11 cellular contexts compared by ENCODE assay signal in the genomic region with DNA sequence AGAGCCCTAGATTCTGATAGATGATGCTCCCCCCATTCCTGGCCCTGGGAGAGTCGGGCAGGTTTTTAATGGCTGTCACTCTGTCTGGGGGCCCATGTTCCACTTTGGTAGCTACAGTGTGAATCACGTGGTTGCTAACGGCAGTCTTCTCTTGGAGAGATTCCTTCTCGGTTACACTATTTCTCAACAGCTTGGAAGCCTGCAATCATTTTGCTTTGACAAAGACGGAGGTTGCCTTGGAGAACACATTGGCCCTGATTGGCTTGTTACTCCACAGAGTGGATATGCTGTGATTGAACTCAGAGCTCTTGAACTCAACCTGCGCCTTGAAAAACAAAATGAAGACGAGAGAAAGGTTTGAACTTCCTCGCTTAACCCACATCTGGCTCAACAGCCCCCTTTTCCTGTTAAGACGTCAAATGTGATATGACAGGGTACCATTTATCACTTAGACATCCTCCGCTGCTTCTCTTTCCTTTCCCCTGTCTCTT.
DNase-seq lines count a peak whose midpoint lies in the region; ATAC-seq and TF ChIP-seq lines count a peak whose summit lies in the region.
"Had no signal": no experiment of that assay in that cellular context is flagged by ENCODE, and none has a peak within 500 bp of the region (broad histone marks: within the 10 kb centered on the region; RNA-seq: fewer than 3 reads in every experiment).

No MANE protein-coding gene starts in this region.

- H3K4me1 ChIP-seq in lung (ENCODE audit: control insufficient read depth in 2 of 2, insufficient read depth in 2 of 2, low read length in 2 of 2): no peaks in the 10 kb centered on the region

- H3K4me3 ChIP-seq in lung (no peak overlapping the region), dorsolateral prefrontal cortex (peak overlapping the region in 1 of 59 donors; percentile 10)

- H3K4me1 Mint-ChIP-seq in activated naive CD4-positive, alpha-beta T cell treated with anti-CD3 and anti-CD28 coated beads for 36 hours (ENCODE audit: low read depth): peaks cover 24% of the 10 kb centered on the region
- peaks cover 25% of the 10 kb centered on the region for H3K4me1 Mint-ChIP-seq in activated T-helper 17 cell treated with anti-CD3 and anti-CD28 coated beads, Interleukin-2, amount 50 U/mL, for 72 hours
- H3K4me1 Mint-ChIP-seq in stimulated activated effector memory CD8-positive, alpha-beta T cell treated with anti-CD3 and anti-CD28 coated beads, Interleukin-12 subunit alpha, Interleukin-12 subunit beta, amount 100 ng/mL, for 72 hours: peaks cover 35% of the 10 kb centered on the region

- H3K9me3 ChIP-seq in lung (ENCODE audit: control insufficient read depth in 2 of 2, insufficient read depth in 1 of 2, low read length in 1 of 2): peaks cover 0 to 2% of the 10 kb centered on the region in 2 donors

- DNase-seq in activated naive CD4-positive, alpha-beta T cell treated with anti-CD3 and anti-CD28 coated beads for 36 hours: peak; percentile 6
- DNase-seq in activated naive CD4-positive, alpha-beta T cell (lab: John Stamatoyannopoulos, UW): no peak
- DNase-seq in lung (ENCODE audit: low spot score): no peak
- DNase-seq in stimulated activated effector memory CD8-positive, alpha-beta T cell treated with anti-CD3 and anti-CD28 coated beads, Interleukin-12 subunit alpha, Interleukin-12 subunit beta, amount 100 ng/mL, for 72 hours (ENCODE audit: low spot score in 2 of 2): peak in 1 of 2 donors; percentile 53
- DNase-seq in dorsolateral prefrontal cortex: no peak
- no peak for DNase-seq in HUDEP-2 (lab: John Stamatoyannopoulos, UW; ENCODE audit: unreplicated experiment in 76 of 76)
- DNase-seq in NCI-H524 (lab: John Stamatoyannopoulos, UW): no peak
- DNase-seq: NCI-H2029, T-helper 9 cell had no signal

- WGBS in lung, 2 donors: 12 to 32% methylated on average over 10 of the region's 10 CpGs

- no peaks in the 10 kb centered on the region for H3K9me3 Mint-ChIP-seq in activated naive CD4-positive, alpha-beta T cell treated with anti-CD3 and anti-CD28 coated beads for 36 hours
- no peaks in the 10 kb centered on the region for H3K9me3 Mint-ChIP-seq in activated T-helper 17 cell treated with anti-CD3 and anti-CD28 coated beads, Interleukin-2, amount 50 U/mL, for 72 hours
- no peaks in the 10 kb centered on the region for H3K9me3 Mint-ChIP-seq in stimulated activated effector memory CD8-positive, alpha-beta T cell treated with anti-CD3 and anti-CD28 coated beads, Interleukin-12 subunit alpha, Interleukin-12 subunit beta, amount 100 ng/mL, for 72 hours

- peak; percentile 29 for ATAC-seq in activated T-helper 17 cell treated with anti-CD3 and anti-CD28 coated beads, Interleukin-2, amount 50 U/mL, for 72 hours (replicated peaks)
- ATAC-seq in lung (ENCODE audit: insufficient read depth, low FRiP score): peak; percentile 66
- ATAC-seq in stimulated activated effector memory CD8-positive, alpha-beta T cell treated with anti-CD3 and anti-CD28 coated beads, Interleukin-12 subunit alpha, Interleukin-12 subunit beta, amount 100 ng/mL, for 72 hours: peak; percentile 66

- H3K27ac ChIP-seq in lung (ENCODE audit: low read depth in 1 of 2, low read length in 1 of 2): peak overlapping the region in 1 of 2 donors; percentile 1
- no peak overlapping the region for H3K27ac ChIP-seq in dorsolateral prefrontal cortex

- TF ChIP-seq CTCF in lung (IDR thresholded peaks at IDR 0.05; ENCODE audit: control extremely low read depth, extremely low read depth) (no peak), dorsolateral prefrontal cortex (IDR thresholded peaks at IDR 0.05 in 54 of 56, conservative IDR thresholded peaks at IDR 0.05 in 2 of 56; ENCODE audit: low read depth in 1 of 56, partially characterized antibody in 56 of 56) (no peak)

- H3K36me3 ChIP-seq in lung (ENCODE audit: control insufficient read depth in 2 of 2, insufficient read depth in 2 of 2, low read length in 2 of 2): no peaks in the 10 kb centered on the region

- no peak overlapping the region for H3K27ac Mint-ChIP-seq in activated naive CD4-positive, alpha-beta T cell treated with anti-CD3 and anti-CD28 coated beads for 36 hours
- peak overlapping the region; percentile 88 for H3K27ac Mint-ChIP-seq in activated T-helper 17 cell treated with anti-CD3 and anti-CD28 coated beads, Interleukin-2, amount 50 U/mL, for 72 hours
- H3K27ac Mint-ChIP-seq in stimulated activated effector memory CD8-positive, alpha-beta T cell treated with anti-CD3 and anti-CD28 coated beads, Interleukin-12 subunit alpha, Interleukin-12 subunit beta, amount 100 ng/mL, for 72 hours: peak overlapping the region; percentile 87
- H3K27ac Mint-ChIP-seq: IgD-negative memory B cell had no signal

- peak overlapping the region; percentile 10 for H3K4me3 Mint-ChIP-seq in activated naive CD4-positive, alpha-beta T cell treated with anti-CD3 and anti-CD28 coated beads for 36 hours
- H3K4me3 Mint-ChIP-seq in activated T-helper 17 cell treated with anti-CD3 and anti-CD28 coated beads, Interleukin-2, amount 50 U/mL, for 72 hours: peak overlapping the region; percentile 71
- H3K4me3 Mint-ChIP-seq in stimulated activated effector memory CD8-positive, alpha-beta T cell treated with anti-CD3 and anti-CD28 coated beads, Interleukin-12 subunit alpha, Interleukin-12 subunit beta, amount 100 ng/mL, for 72 hours: peak overlapping the region; percentile 57

- intact Hi-C loops in activated naive CD4-positive, alpha-beta T cell treated with anti-CD3 and anti-CD28 coated beads for 36 hours (cut with micrococcal nuclease): no loop called here
- intact Hi-C loops in dorsolateral prefrontal cortex (cut with DNase I): no loop called here

- CTCF ChIA-PET in activated naive CD4-positive, alpha-beta T cell treated with anti-CD3 and anti-CD28 coated beads for 36 hours (lab: Charles Lee): interaction anchor here (0.6 kb wide), 1 partner anchor 225 kb away, joined by 3 read pairs; no protein-coding TSS in a partner anchor

- H3K27me3 ChIP-seq in lung (ENCODE audit: control insufficient read depth, insufficient read depth) (no peaks in the 10 kb centered on the region), dorsolateral prefrontal cortex (peaks cover 0 to 14% (median 0%) of the 10 kb centered on the region in 45 donors)

- H3K27me3 Mint-ChIP-seq in activated naive CD4-positive, alpha-beta T cell treated with anti-CD3 and anti-CD28 coated beads for 36 hours (ENCODE audit: low read depth): no peaks in the 10 kb centered on the region
- H3K27me3 Mint-ChIP-seq in activated T-helper 17 cell treated with anti-CD3 and anti-CD28 coated beads, Interleukin-2, amount 50 U/mL, for 72 hours: no peaks in the 10 kb centered on the region

- H3K36me3 Mint-ChIP-seq in activated naive CD4-positive, alpha-beta T cell treated with anti-CD3 and anti-CD28 coated beads for 36 hours (ENCODE audit: low read depth): peaks cover under 1% of the 10 kb centered on the region
- no peaks in the 10 kb centered on the region for H3K36me3 Mint-ChIP-seq in activated T-helper 17 cell treated with anti-CD3 and anti-CD28 coated beads, Interleukin-2, amount 50 U/mL, for 72 hours (ENCODE audit: low read depth)
- H3K36me3 Mint-ChIP-seq in stimulated activated effector memory CD8-positive, alpha-beta T cell treated with anti-CD3 and anti-CD28 coated beads, Interleukin-12 subunit alpha, Interleukin-12 subunit beta, amount 100 ng/mL, for 72 hours: no peaks in the 10 kb centered on the region
- H3K36me3 Mint-ChIP-seq: IgD-negative memory B cell had no signal

Comparison
In these comparisons a context has a peak if more than half of its experiments do, and no peak if none do; other contexts are left out.
1. H3K4me3 Mint-ChIP-seq: peak in every context shown above with its lines; median percentile 71 in activated T-helper 17 cell treated with anti-CD3 and anti-CD28 coated beads, Interleukin-2, amount 50 U/mL, for 72 hours; 57 in stimulated activated effector memory CD8-positive, alpha-beta T cell treated with anti-CD3 and anti-CD28 coated beads, Interleukin-12 subunit alpha, Interleukin-12 subunit beta, amount 100 ng/mL, for 72 hours; 10 in activated naive CD4-positive, alpha-beta T cell treated with anti-CD3 and anti-CD28 coated beads for 36 hours.